3 cellular contexts compared by ENCODE assay signal in genomic region chr10:81218307-81218706, GRCh38.
TF ChIP-seq lines count a peak whose summit lies in the region.

No MANE protein-coding gene starts in this region.

TF ChIP-seq in liver, 16 proteins besides CTCF, POLR2A, EP300 and RAD21:
- TF ChIP-seq RXRA (IDR thresholded peaks at IDR 0.05) (no peak), JUND (IDR thresholded peaks at IDR 0.05) (peak in 1 of 2 donors; percentile 52), EGR1 (IDR thresholded peaks at IDR 0.05; ENCODE audit: low read depth in 2 of 2) (no peak), HNF4A (conservative IDR thresholded peaks at IDR 0.05) (peak in 1 of 2 donors; percentile 29), TAF1 (conservative IDR thresholded peaks at IDR 0.05) (no peak), MAX (IDR thresholded peaks at IDR 0.05) (no peak), FOXA1 (IDR thresholded peaks at IDR 0.05) (no peak), GABPA (IDR thresholded peaks at IDR 0.05 in 1 of 2, conservative IDR thresholded peaks at IDR 0.05 in 1 of 2) (no peak), SP1 (IDR thresholded peaks at IDR 0.05) (no peak), NR2F2 (IDR thresholded peaks at IDR 0.05) (no peak), HNF4G (IDR thresholded peaks at IDR 0.05) (no peak), REST (IDR thresholded peaks at IDR 0.05) (no peak), FOXA2 (IDR thresholded peaks at IDR 0.05) (peak; percentile 31), YY1 (IDR thresholded peaks at IDR 0.05) (no peak), ZBTB33 (IDR thresholded peaks at IDR 0.05) (no peak)
- TF ChIP-seq, protein P1, sequence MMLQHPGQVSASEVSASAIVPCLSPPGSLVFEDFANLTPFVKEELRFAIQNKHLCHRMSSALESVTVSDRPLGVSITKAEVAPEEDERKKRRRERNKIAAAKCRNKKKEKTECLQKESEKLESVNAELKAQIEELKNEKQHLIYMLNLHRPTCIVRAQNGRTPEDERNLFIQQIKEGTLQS (IDR thresholded peaks at IDR 0.05) = no peak
TF ChIP-seq in liver: peak in this region for 3.

TF ChIP-seq in HepG2, 621 proteins besides CTCF, POLR2A, EP300 and RAD21:
- TF ChIP-seq MAFK (conservative IDR thresholded peaks at IDR 0.05 in 1 of 2, IDR thresholded peaks at IDR 0.05 in 1 of 2; ENCODE audit: low read length in 2 of 2) (no peak), CEBPG (CRISPR knock-in tag; IDR thresholded peaks at IDR 0.05) (no peak)
- TF ChIP-seq, protein P2, sequence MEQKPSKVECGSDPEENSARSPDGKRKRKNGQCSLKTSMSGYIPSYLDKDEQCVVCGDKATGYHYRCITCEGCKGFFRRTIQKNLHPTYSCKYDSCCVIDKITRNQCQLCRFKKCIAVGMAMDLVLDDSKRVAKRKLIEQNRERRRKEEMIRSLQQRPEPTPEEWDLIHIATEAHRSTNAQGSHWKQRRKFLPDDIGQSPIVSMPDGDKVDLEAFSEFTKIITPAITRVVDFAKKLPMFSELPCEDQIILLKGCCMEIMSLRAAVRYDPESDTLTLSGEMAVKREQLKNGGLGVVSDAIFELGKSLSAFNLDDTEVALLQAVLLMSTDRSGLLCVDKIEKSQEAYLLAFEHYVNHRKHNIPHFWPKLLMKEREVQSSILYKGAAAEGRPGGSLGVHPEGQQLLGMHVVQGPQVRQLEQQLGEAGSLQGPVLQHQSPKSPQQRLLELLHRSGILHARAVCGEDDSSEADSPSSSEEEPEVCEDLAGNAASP (CRISPR knock-in tag; IDR thresholded peaks at IDR 0.05; ENCODE audit: borderline replicate concordance) = no peak

TF ChIP-seq in H1, 55 proteins besides CTCF, POLR2A, EP300 and RAD21:
- TF ChIP-seq SP1 (IDR thresholded peaks at IDR 0.05; ENCODE audit: low read depth, low read length) (no peak), HDAC2 (IDR thresholded peaks at IDR 0.05; ENCODE audit: borderline replicate concordance in 1 of 2, low read depth in 2 of 2, low read length in 2 of 2) (no peak), RBBP5 (IDR thresholded peaks at IDR 0.05; ENCODE audit: borderline replicate concordance, low read depth, low read length) (no peak), EGR1 (IDR thresholded peaks at IDR 0.05; ENCODE audit: borderline replicate concordance, low read depth, low read length) (no peak), MAX (IDR thresholded peaks at IDR 0.05) (no peak), TAF1 (IDR thresholded peaks at IDR 0.05; ENCODE audit: low read depth, low read length) (no peak)
- TF ChIP-seq, protein P3, sequence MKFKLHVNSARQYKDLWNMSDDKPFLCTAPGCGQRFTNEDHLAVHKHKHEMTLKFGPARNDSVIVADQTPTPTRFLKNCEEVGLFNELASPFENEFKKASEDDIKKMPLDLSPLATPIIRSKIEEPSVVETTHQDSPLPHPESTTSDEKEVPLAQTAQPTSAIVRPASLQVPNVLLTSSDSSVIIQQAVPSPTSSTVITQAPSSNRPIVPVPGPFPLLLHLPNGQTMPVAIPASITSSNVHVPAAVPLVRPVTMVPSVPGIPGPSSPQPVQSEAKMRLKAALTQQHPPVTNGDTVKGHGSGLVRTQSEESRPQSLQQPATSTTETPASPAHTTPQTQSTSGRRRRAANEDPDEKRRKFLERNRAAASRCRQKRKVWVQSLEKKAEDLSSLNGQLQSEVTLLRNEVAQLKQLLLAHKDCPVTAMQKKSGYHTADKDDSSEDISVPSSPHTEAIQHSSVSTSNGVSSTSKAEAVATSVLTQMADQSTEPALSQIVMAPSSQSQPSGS (IDR thresholded peaks at IDR 0.05; ENCODE audit: low read length) = no peak
TF ChIP-seq in H1: peak in this region for 0.
